In the genomic region with DNA sequence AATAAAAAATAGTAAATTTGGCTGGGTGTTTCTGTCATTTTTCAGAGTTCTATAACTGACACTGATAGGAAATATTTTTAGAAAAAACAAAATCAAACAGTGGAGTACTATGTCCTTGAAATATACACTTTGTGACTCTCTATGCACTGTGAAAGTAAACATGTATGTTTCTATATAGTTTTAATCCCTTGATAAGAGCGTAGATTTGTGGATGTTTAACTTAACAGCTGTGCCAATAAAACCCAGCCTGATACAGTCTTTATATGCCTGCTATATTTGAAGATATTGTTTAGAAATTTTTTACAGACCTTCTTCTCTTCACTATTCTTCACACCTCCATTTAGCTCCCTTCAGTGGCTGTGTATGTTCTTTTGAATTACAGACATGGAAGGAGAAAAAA, we compare ENCODE assay signal across 15 cellular contexts.
DNase-seq lines count a peak whose midpoint lies in the region; ATAC-seq and TF ChIP-seq lines count a peak whose summit lies in the region.
"Had no signal": no experiment of that assay in that cellular context is flagged by ENCODE, and none has a peak within 500 bp of the region (broad histone marks: within the 10 kb centered on the region; RNA-seq: fewer than 3 reads in every experiment).

No MANE protein-coding gene starts in this region.

- peak overlapping the region; percentile 76 for H3K27ac ChIP-seq in cardiac muscle cell
- H3K27ac ChIP-seq in hepatocyte = peak overlapping the region; percentile 56
- H3K27ac ChIP-seq in WERI-Rb-1 = no peak overlapping the region
- H3K27ac ChIP-seq: 22Rv1, BLaER1 had no signal

- H3K27me3 ChIP-seq in cardiac muscle cell (no peaks in the 10 kb centered on the region), hepatocyte (no peaks in the 10 kb centered on the region), WERI-Rb-1 (ENCODE audit: insufficient read depth, low read depth, severe bottlenecking) (no peaks in the 10 kb centered on the region)
- H3K27me3 ChIP-seq: BLaER1 had no signal

- ATAC-seq in left ventricle myocardium superior (no peak), HG03439 (IDR thresholded peaks at IDR 0.05; ENCODE audit: unreplicated experiment) (no peak)

- peak overlapping the region; percentile 38 for H3K4me2 ChIP-seq in hepatocyte
- H3K4me2 ChIP-seq: BLaER1 had no signal

- whole genome bisulfite sequencing in hepatocyte (ENCODE audit: low lambda C conversion rate, missing lambda C conversion rate) = 31% methylated on average over 1 of the region's 1 CpG

- DNase-seq in cardiac muscle cell (ENCODE audit: low read depth in 1 of 2, low spot score in 1 of 2) (no peak), left ventricle myocardium superior (no peak), hepatocyte (ENCODE audit: low spot score) (no peak), mesothelial cell of epicardium (ENCODE audit: low spot score in 2 of 2, unreplicated experiment in 2 of 2) (no peak), WERI-Rb-1 (no peak)
- DNase-seq: AML-193; CD8-positive, alpha-beta memory T cell; DND-41; GDM1; HFFc6 had no signal

- H3K9me3 Mint-ChIP-seq in nephron (peaks cover 3% of the 10 kb centered on the region), mesothelial cell of epicardium (no peaks in the 10 kb centered on the region)
- H3K9me3 Mint-ChIP-seq: HFFc6 had no signal

- H3K36me3 Mint-ChIP-seq in nephron (ENCODE audit: low read depth) (no peaks in the 10 kb centered on the region), mesothelial cell of epicardium (no peaks in the 10 kb centered on the region)

- H2AFZ ChIP-seq in hepatocyte = no peak overlapping the region

- no peaks in the 10 kb centered on the region for H3K79me2 ChIP-seq in hepatocyte

- no peaks in the 10 kb centered on the region for H3K9me2 ChIP-seq in hepatocyte (replicated peaks; ENCODE audit: insufficient read depth)

- H3K36me3 ChIP-seq in cardiac muscle cell (no peaks in the 10 kb centered on the region), hepatocyte (replicated peaks; ENCODE audit: insufficient read depth, low read depth) (no peaks in the 10 kb centered on the region), WERI-Rb-1 (no peaks in the 10 kb centered on the region)
- H3K36me3 ChIP-seq: BLaER1 had no signal

- H3K27ac Mint-ChIP-seq in nephron = peak overlapping the region; percentile 50 to 93 (median 87)
- no peak overlapping the region for H3K27ac Mint-ChIP-seq in mesothelial cell of epicardium
- H3K27ac Mint-ChIP-seq: CD8-positive, alpha-beta memory T cell; HFFc6 had no signal

- H3K4me3 Mint-ChIP-seq in nephron = peak overlapping the region in 2 of 3 experiments; percentile 11 to 79
- H3K4me3 Mint-ChIP-seq in mesothelial cell of epicardium = no peak overlapping the region
- H3K4me3 Mint-ChIP-seq: CD8-positive, alpha-beta memory T cell; HFFc6 had no signal

- H3K4me1 ChIP-seq in cardiac muscle cell (ENCODE audit: low read depth) (peaks cover 48% of the 10 kb centered on the region), hepatocyte (ENCODE audit: insufficient read depth) (peaks cover 34% of the 10 kb centered on the region)
- H3K4me1 ChIP-seq: BLaER1 had no signal

- intact Hi-C loops in left ventricle myocardium superior (cut with micrococcal nuclease) = no loop called here

- TF ChIP-seq CTCF in cardiac muscle cell (IDR thresholded peaks at IDR 0.05; ENCODE audit: low read depth, low read length) (no peak), hepatocyte (IDR thresholded peaks at IDR 0.05; ENCODE audit: poor library complexity) (no peak), nephron (IDR thresholded peaks at IDR 0.05; ENCODE audit: unreplicated experiment in 3 of 3) (no peak), mesothelial cell of epicardium (IDR thresholded peaks at IDR 0.05; ENCODE audit: unreplicated experiment) (no peak), WERI-Rb-1 (IDR thresholded peaks at IDR 0.05; ENCODE audit: low read depth, low read length) (no peak)

- H4K20me1 ChIP-seq in hepatocyte (ENCODE audit: insufficient read depth, poor library complexity, severe bottlenecking) = no peaks in the 10 kb centered on the region
- H4K20me1 ChIP-seq: BLaER1 had no signal

- H3K27me3 Mint-ChIP-seq in nephron (ENCODE audit: low read depth) = peaks cover 3% of the 10 kb centered on the region
- H3K27me3 Mint-ChIP-seq in mesothelial cell of epicardium (ENCODE audit: low read depth) = no peaks in the 10 kb centered on the region
- H3K27me3 Mint-ChIP-seq: CD8-positive, alpha-beta memory T cell had no signal

- no peak overlapping the region for H3K4me3 ChIP-seq in cardiac muscle cell
- no peak overlapping the region for H3K4me3 ChIP-seq in hepatocyte
- no peak overlapping the region for H3K4me3 ChIP-seq in WERI-Rb-1 (ENCODE audit: low read depth, low read length)
- H3K4me3 ChIP-seq: BLaER1 had no signal

- peaks cover 74% of the 10 kb centered on the region for H3K4me1 Mint-ChIP-seq in nephron
- peaks cover 47% of the 10 kb centered on the region for H3K4me1 Mint-ChIP-seq in mesothelial cell of epicardium
- H3K4me1 Mint-ChIP-seq: CD8-positive, alpha-beta memory T cell had no signal

- H3K9me3 ChIP-seq in cardiac muscle cell (ENCODE audit: low read depth) (no peaks in the 10 kb centered on the region), hepatocyte (ENCODE audit: low read depth) (no peaks in the 10 kb centered on the region), WERI-Rb-1 (ENCODE audit: severe bottlenecking) (no peaks in the 10 kb centered on the region)
- H3K9me3 ChIP-seq: BLaER1, Caco-2 had no signal
